Comparison of ENCODE assay signal across 11 cellular contexts in the genomic region with DNA sequence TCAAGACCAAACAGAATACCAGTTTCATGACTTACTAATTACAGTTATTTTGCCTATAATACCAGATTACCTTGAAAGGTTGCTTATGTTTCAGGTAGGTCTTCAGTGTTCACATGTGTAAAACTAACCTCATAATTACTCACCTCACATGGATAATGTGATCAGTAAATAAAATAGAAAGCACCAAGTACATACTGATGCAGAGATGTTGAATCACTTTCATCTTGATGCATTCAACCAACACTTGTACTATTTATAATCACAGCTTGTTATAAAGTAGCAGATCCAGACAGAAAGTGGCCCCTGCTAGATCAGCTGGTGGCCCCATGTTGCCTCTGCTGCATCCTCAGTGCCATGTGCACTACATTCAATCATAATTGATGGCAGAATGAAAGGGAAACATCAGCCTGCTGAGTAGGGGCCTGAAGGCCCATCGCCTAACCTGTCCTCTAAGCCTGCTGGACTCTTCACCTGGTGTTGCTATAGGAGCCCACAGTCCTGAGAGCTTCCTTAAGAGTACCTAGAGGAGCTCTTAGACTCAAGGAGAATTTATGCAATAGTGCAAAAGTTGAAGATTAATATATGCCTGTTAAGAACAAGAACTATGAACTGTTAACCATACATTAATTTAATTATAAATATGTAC.
DNase-seq lines count a peak whose midpoint lies in the region; ATAC-seq, FAIRE-seq and TF ChIP-seq lines count a peak whose summit lies in the region.
"Had no signal": no experiment of that assay in that cellular context is flagged by ENCODE, and none has a peak within 500 bp of the region (broad histone marks: within the 10 kb centered on the region; RNA-seq: fewer than 3 reads in every experiment).

No MANE protein-coding gene starts in this region.

- intact Hi-C loops in left ventricle myocardium superior (cut with micrococcal nuclease), result loop anchor here (10.0 kb wide), 1 partner anchor 434 kb away; a partner anchor contains a TSS

- no peak for FAIRE-seq in keratinocyte (lab: Jason Lieb, UNC)

- CTCF ChIA-PET in SK-N-SH (lab: Yijun Ruan, JAX), result interaction anchor here (2.3 kb wide), 1 partner anchor 438 kb away, joined by 11 read pairs; no protein-coding TSS in a partner anchor

- no peak for TF ChIP-seq EP300 in SK-N-SH (IDR thresholded peaks at IDR 0.05; ENCODE audit: borderline replicate concordance in 1 of 2, low read depth in 1 of 2, low read length in 1 of 2)

- H3K4me2 ChIP-seq in SK-N-SH (peak overlapping the region; percentile 20; the same call in 1 of the 2 replicates), keratinocyte (ENCODE audit: control insufficient read depth, extremely low read depth, insufficient read depth, low read depth, low read length) (peak overlapping the region; percentile 4)

- H3K27ac ChIP-seq in right atrium auricular region (peak overlapping the region; percentile 64 to 79), SK-N-SH (ENCODE audit: low read depth in 2 of 2, low read length in 1 of 2) (peak overlapping the region in 1 of 2 experiments; percentile 48; a peak in 2 of 4 replicates), keratinocyte (ENCODE audit: control insufficient read depth, insufficient read depth, low read length) (peak overlapping the region; percentile 34)

- H3K9me3 ChIP-seq in right atrium auricular region, result no peaks in the 10 kb centered on the region
- H3K9me3 ChIP-seq in SK-N-SH, result no peaks in the 10 kb centered on the region
- H3K9me3 ChIP-seq in keratinocyte (ENCODE audit: control insufficient read depth, low read depth, low read length), result no peaks in the 10 kb centered on the region

- H3K4me1 ChIP-seq in right atrium auricular region, result peaks cover 0 to 21% of the 10 kb centered on the region in 2 donors
- H3K4me1 ChIP-seq in SK-N-SH (ENCODE audit: control insufficient read depth in 1 of 2, insufficient read depth in 2 of 2, low read depth in 1 of 2, low read length in 1 of 2), result peaks cover 2 to 7% of the 10 kb centered on the region in 2 experiments; a peak in 3 of 4 replicates
- peaks cover 23% of the 10 kb centered on the region for H3K4me1 ChIP-seq in keratinocyte (ENCODE audit: control insufficient read depth, extremely low read depth, insufficient read depth, low read length)

- TF ChIP-seq CTCF in right atrium auricular region (IDR thresholded peaks at IDR 0.05) (no peak), SK-N-SH (IDR thresholded peaks at IDR 0.05) (no peak), keratinocyte (optimal IDR thresholded peaks at IDR 0.05 in 1 of 3, IDR thresholded peaks at IDR 0.05 in 1 of 3, conservative IDR thresholded peaks at IDR 0.05 in 1 of 3; ENCODE audit: extremely low read depth in 1 of 3, insufficient read depth in 2 of 3, low read length in 3 of 3) (no peak)

- ATAC-seq in left ventricle myocardium superior (no peak), HG02840 (IDR thresholded peaks at IDR 0.05; ENCODE audit: low FRiP score, unreplicated experiment) (no peak)

- POLR2A ChIA-PET in SK-N-SH (lab: Yijun Ruan, JAX), result no interaction called here

- no peak overlapping the region for H3K9ac ChIP-seq in SK-N-SH
- no peak overlapping the region for H3K9ac ChIP-seq in keratinocyte (ENCODE audit: control insufficient read depth, extremely low read depth, insufficient read depth, low read length)

- TF ChIP-seq RAD21 in SK-N-SH (IDR thresholded peaks at IDR 0.05; ENCODE audit: low read length), result no peak

- DNase-seq in right atrium auricular region (ENCODE audit: low spot score) (no peak), left ventricle myocardium superior (no peak), SK-N-SH (no peak), keratinocyte (ENCODE audit: low read depth, low spot score) (no peak), HT-29 (ENCODE audit: low spot score) (no peak), hypothalamus (lab: John Stamatoyannopoulos, UW) (no peak), foreskin melanocyte (no peak)
- DNase-seq: amygdala, Karpas-422, NCI-H1436 treated with DMSO at 0.1 percent for 48 hours had no signal

- H2AFZ ChIP-seq in SK-N-SH (ENCODE audit: low read depth) (no peak overlapping the region), keratinocyte (ENCODE audit: control insufficient read depth, low read length) (no peak overlapping the region)

- dilution Hi-C loops in keratinocyte (cut with MboI; ENCODE audit: extremely low pct_ligation_motif_present, low sequenced_read_pairs), result no loop called here

- H3K4me3 ChIP-seq in right atrium auricular region (no peak overlapping the region), SK-N-SH (ENCODE audit: low read depth in 2 of 2, low read length in 1 of 2) (no peak overlapping the region), keratinocyte (ENCODE audit: control insufficient read depth in 2 of 3, extremely low read depth in 1 of 3, insufficient read depth in 2 of 3, low read depth in 1 of 3, low read length in 3 of 3) (no peak overlapping the region)

- H3K79me2 ChIP-seq in SK-N-SH (ENCODE audit: insufficient read depth) (no peaks in the 10 kb centered on the region), keratinocyte (ENCODE audit: control insufficient read depth, insufficient read depth, low read length) (no peaks in the 10 kb centered on the region)

- H3K9me1 ChIP-seq in keratinocyte (ENCODE audit: control insufficient read depth, extremely low read depth, insufficient read depth, low read length), result no peaks in the 10 kb centered on the region

- peaks cover 4% of the 10 kb centered on the region for H3F3A ChIP-seq in SK-N-SH (replicated peaks; ENCODE audit: insufficient read depth)

- WGBS in SK-N-SH (ENCODE audit: low lambda C conversion rate), result 73% methylated on average over 1 of the region's 1 CpG

- H3K36me3 ChIP-seq in right atrium auricular region (no peaks in the 10 kb centered on the region), SK-N-SH (replicated peaks in 1 of 2; ENCODE audit: control insufficient read depth in 1 of 2, insufficient read depth in 2 of 2, low read length in 1 of 2) (peaks cover 0 to 4% of the 10 kb centered on the region in 2 experiments), keratinocyte (ENCODE audit: control insufficient read depth in 2 of 2, extremely low read depth in 1 of 2, insufficient read depth in 2 of 2, low read length in 2 of 2) (no peaks in the 10 kb centered on the region)

- H3K9me2 ChIP-seq in SK-N-SH, result no peaks in the 10 kb centered on the region

- H4K20me1 ChIP-seq in SK-N-SH (ENCODE audit: insufficient read depth) (no peaks in the 10 kb centered on the region), keratinocyte (ENCODE audit: control insufficient read depth, extremely low read depth, insufficient read depth, low read length) (no peaks in the 10 kb centered on the region)

- H3K27me3 ChIP-seq in right atrium auricular region, result no peaks in the 10 kb centered on the region
- H3K27me3 ChIP-seq in SK-N-SH (ENCODE audit: insufficient read depth), result no peaks in the 10 kb centered on the region
- no peaks in the 10 kb centered on the region for H3K27me3 ChIP-seq in keratinocyte (ENCODE audit: control insufficient read depth, extremely low read depth, insufficient read depth, low read length)

TF ChIP-seq in SK-N-SH, 30 proteins besides CTCF, POLR2A, EP300 and RAD21:
- TF ChIP-seq GATA2 (CRISPR knock-in tag; IDR thresholded peaks at IDR 0.05) (no peak), RCOR1 (IDR thresholded peaks at IDR 0.05; ENCODE audit: low read length) (no peak), GABPA (IDR thresholded peaks at IDR 0.05; ENCODE audit: low read depth) (no peak), TCF12 (IDR thresholded peaks at IDR 0.05) (no peak), SMC3 (IDR thresholded peaks at IDR 0.05; ENCODE audit: low read depth, low read length) (no peak), MXI1 (IDR thresholded peaks at IDR 0.05; ENCODE audit: low read depth, low read length) (no peak)
- TF ChIP-seq, protein P1, sequence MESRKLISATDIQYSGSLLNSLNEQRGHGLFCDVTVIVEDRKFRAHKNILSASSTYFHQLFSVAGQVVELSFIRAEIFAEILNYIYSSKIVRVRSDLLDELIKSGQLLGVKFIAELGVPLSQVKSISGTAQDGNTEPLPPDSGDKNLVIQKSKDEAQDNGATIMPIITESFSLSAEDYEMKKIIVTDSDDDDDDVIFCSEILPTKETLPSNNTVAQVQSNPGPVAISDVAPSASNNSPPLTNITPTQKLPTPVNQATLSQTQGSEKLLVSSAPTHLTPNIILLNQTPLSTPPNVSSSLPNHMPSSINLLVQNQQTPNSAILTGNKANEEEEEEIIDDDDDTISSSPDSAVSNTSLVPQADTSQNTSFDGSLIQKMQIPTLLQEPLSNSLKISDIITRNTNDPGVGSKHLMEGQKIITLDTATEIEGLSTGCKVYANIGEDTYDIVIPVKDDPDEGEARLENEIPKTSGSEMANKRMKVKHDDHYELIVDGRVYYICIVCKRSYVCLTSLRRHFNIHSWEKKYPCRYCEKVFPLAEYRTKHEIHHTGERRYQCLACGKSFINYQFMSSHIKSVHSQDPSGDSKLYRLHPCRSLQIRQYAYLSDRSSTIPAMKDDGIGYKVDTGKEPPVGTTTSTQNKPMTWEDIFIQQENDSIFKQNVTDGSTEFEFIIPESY (IDR thresholded peaks at IDR 0.05; ENCODE audit: borderline replicate concordance, low read depth), result no peak
- TF ChIP-seq, protein P2, sequence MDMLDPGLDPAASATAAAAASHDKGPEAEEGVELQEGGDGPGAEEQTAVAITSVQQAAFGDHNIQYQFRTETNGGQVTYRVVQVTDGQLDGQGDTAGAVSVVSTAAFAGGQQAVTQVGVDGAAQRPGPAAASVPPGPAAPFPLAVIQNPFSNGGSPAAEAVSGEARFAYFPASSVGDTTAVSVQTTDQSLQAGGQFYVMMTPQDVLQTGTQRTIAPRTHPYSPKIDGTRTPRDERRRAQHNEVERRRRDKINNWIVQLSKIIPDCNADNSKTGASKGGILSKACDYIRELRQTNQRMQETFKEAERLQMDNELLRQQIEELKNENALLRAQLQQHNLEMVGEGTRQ (IDR thresholded peaks at IDR 0.05; ENCODE audit: borderline replicate concordance, low read depth, low read length), result no peak
